Comparison of ENCODE assay signal across 9 cellular contexts in the genomic region with DNA sequence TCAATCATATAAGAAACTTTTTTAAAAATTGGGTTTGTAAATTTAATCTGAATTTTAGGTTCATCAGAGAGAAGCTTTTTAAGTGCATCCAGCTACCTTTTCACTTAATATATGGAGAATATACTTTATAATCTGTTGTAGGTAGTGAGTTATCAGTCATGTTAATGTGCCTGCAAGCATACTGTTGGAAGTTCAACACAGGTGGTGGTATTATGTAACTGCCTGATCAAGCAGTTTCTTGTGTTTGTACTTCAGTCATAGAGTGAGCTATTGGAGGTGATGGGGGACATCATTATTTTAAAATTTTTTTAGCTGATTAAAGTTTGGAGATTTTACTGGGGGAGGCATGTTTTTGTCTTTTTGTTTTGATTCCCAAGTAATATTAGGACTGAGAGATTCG. TPM values are rescaled to one million over a fixed set of nuclear protein-coding genes. Genes with fewer than 3 reads are reported as not detected.
A peak's percentile ranks its signal among the peaks of the same experiment; 100 is the strongest.
DNase-seq lines count a peak whose midpoint lies in the region; ATAC-seq and TF ChIP-seq lines count a peak whose summit lies in the region.
"Had no signal": no experiment of that assay in that cellular context is flagged by ENCODE, and none has a peak within 500 bp of the region (broad histone marks: within the 10 kb centered on the region; RNA-seq: fewer than 3 reads in every experiment).

No MANE protein-coding gene starts in this region.

- H3K27ac ChIP-seq in SU-DHL-6 (ENCODE audit: low read depth, low read length) (no peak overlapping the region), gastroesophageal sphincter (no peak overlapping the region)

- TF ChIP-seq CTCF in SU-DHL-6 (IDR thresholded peaks at IDR 0.05; ENCODE audit: insufficient read depth, low read length, poor library complexity, severe bottlenecking) (no peak), fibroblast of the aortic adventitia (IDR thresholded peaks at IDR 0.05; ENCODE audit: insufficient read depth, low read length) (no peak), gastroesophageal sphincter (IDR thresholded peaks at IDR 0.05) (no peak)

- H4K20me1 ChIP-seq in SU-DHL-6 (ENCODE audit: low read depth, low read length), result peaks cover 27% of the 10 kb centered on the region

- TF ChIP-seq EP300 in gastroesophageal sphincter (IDR thresholded peaks at IDR 0.05), result no peak

- 42 to 75% methylated on average over 1 of the region's 1 CpG for WGBS in gastroesophageal sphincter (ENCODE audit: low coverage in 1 of 2), 2 donors

- peaks cover 0 to 83% (median 15%) of the 10 kb centered on the region in 3 donors for H3K4me1 ChIP-seq in gastroesophageal sphincter

- no peak for TF ChIP-seq POLR2A in gastroesophageal sphincter (IDR thresholded peaks at IDR 0.05)

- H3F3A ChIP-seq in SU-DHL-6 (ENCODE audit: insufficient read depth), result peaks cover 20% of the 10 kb centered on the region

- peaks cover 73% of the 10 kb centered on the region for H3K4me1 Mint-ChIP-seq in activated T-cell treated with anti-CD3 and anti-CD28 coated beads, Interleukin-2, amount 50 U/mL, for 72 hours (ENCODE audit: low read depth)
- peaks cover 75% of the 10 kb centered on the region for H3K4me1 Mint-ChIP-seq in stimulated activated effector memory CD8-positive, alpha-beta T cell treated with anti-CD3 and anti-CD28 coated beads, Interleukin-12 subunit alpha, Interleukin-12 subunit beta, amount 100 ng/mL, for 72 hours

- peak overlapping the region; percentile 91 to 98 for H3K4me3 Mint-ChIP-seq in activated T-cell treated with anti-CD3 and anti-CD28 coated beads, Interleukin-2, amount 50 U/mL, for 72 hours
- H3K4me3 Mint-ChIP-seq in stimulated activated effector memory CD8-positive, alpha-beta T cell treated with anti-CD3 and anti-CD28 coated beads, Interleukin-12 subunit alpha, Interleukin-12 subunit beta, amount 100 ng/mL, for 72 hours, result peak overlapping the region; percentile 96

- H2AFZ ChIP-seq in SU-DHL-6 (ENCODE audit: low read depth, low read length, severe bottlenecking), result no peak overlapping the region

- no peak for DNase-seq in activated T-cell treated with anti-CD3 and anti-CD28 coated beads, Interleukin-2, amount 50 U/mL, for 72 hours
- DNase-seq in activated T-cell treated with anti-CD3 and anti-CD28 coated beads for 4 hours (no peak), fibroblast of the aortic adventitia (ENCODE audit: low read depth) (no peak)
- DNase-seq in stimulated activated effector memory CD8-positive, alpha-beta T cell treated with anti-CD3 and anti-CD28 coated beads, Interleukin-12 subunit alpha, Interleukin-12 subunit beta, amount 100 ng/mL, for 72 hours (ENCODE audit: low spot score in 2 of 2), result no peak
- no peak for DNase-seq in activated CD8-positive, alpha-beta memory T cell treated with anti-CD3 and anti-CD28 coated beads, Interleukin-2, amount 50 U/mL, for 4 hours
- DNase-seq: NCI-H446 treated with DMSO at 0.1 percent for 48 hours had no signal

- no peaks in the 10 kb centered on the region for H3K27me3 ChIP-seq in SU-DHL-6 (ENCODE audit: low read length)
- H3K27me3 ChIP-seq in gastroesophageal sphincter, result no peaks in the 10 kb centered on the region

- H3K4me2 ChIP-seq in SU-DHL-6 (ENCODE audit: low read depth, low read length, poor library complexity, severe bottlenecking), result peak overlapping the region; percentile 99

- H3K36me3 Mint-ChIP-seq in activated T-cell treated with anti-CD3 and anti-CD28 coated beads, Interleukin-2, amount 50 U/mL, for 72 hours (ENCODE audit: insufficient read depth in 2 of 2), result peaks cover 17 to 38% of the 10 kb centered on the region in 2 donors
- H3K36me3 Mint-ChIP-seq in stimulated activated effector memory CD8-positive, alpha-beta T cell treated with anti-CD3 and anti-CD28 coated beads, Interleukin-12 subunit alpha, Interleukin-12 subunit beta, amount 100 ng/mL, for 72 hours, result peaks cover 54% of the 10 kb centered on the region

- no peaks in the 10 kb centered on the region for H3K9me2 ChIP-seq in SU-DHL-6 (replicated peaks; ENCODE audit: insufficient read depth, low read length)

- no peaks in the 10 kb centered on the region for H3K9me3 Mint-ChIP-seq in activated T-cell treated with anti-CD3 and anti-CD28 coated beads, Interleukin-2, amount 50 U/mL, for 72 hours
- no peaks in the 10 kb centered on the region for H3K9me3 Mint-ChIP-seq in stimulated activated effector memory CD8-positive, alpha-beta T cell treated with anti-CD3 and anti-CD28 coated beads, Interleukin-12 subunit alpha, Interleukin-12 subunit beta, amount 100 ng/mL, for 72 hours

- H3K36me3 ChIP-seq in SU-DHL-6 (ENCODE audit: low read length) (peaks cover 4% of the 10 kb centered on the region; the same call in 1 of the 2 replicates), gastroesophageal sphincter (peaks cover 0 to 10% of the 10 kb centered on the region in 2 donors)

- H3K27ac Mint-ChIP-seq in activated T-cell treated with anti-CD3 and anti-CD28 coated beads, Interleukin-2, amount 50 U/mL, for 72 hours, result peak overlapping the region; percentile 92
- H3K27ac Mint-ChIP-seq in stimulated activated effector memory CD8-positive, alpha-beta T cell treated with anti-CD3 and anti-CD28 coated beads, Interleukin-12 subunit alpha, Interleukin-12 subunit beta, amount 100 ng/mL, for 72 hours, result peak overlapping the region; percentile 98

- H3K9me3 ChIP-seq in SU-DHL-6 (ENCODE audit: insufficient read depth, low read length) (no peaks in the 10 kb centered on the region), gastroesophageal sphincter (no peaks in the 10 kb centered on the region)

- H3K4me3 ChIP-seq in SU-DHL-6 (ENCODE audit: insufficient read depth, low read length, poor library complexity, severe bottlenecking) (no peak overlapping the region), fibroblast of the aortic adventitia (ENCODE audit: low read depth, low read length) (peak overlapping the region; percentile 91), gastroesophageal sphincter (peak overlapping the region in 1 of 2 donors; percentile 97)

- ATAC-seq in activated T-cell treated with anti-CD3 and anti-CD28 coated beads, Interleukin-2, amount 50 U/mL, for 72 hours (replicated peaks in 1 of 2), result no peak
- ATAC-seq in stimulated activated effector memory CD8-positive, alpha-beta T cell treated with anti-CD3 and anti-CD28 coated beads, Interleukin-12 subunit alpha, Interleukin-12 subunit beta, amount 100 ng/mL, for 72 hours, result no peak
- ATAC-seq in HG03135 (IDR thresholded peaks at IDR 0.05; ENCODE audit: unreplicated experiment) (no peak), gastroesophageal sphincter (no peak)

- H3K27me3 Mint-ChIP-seq in activated T-cell treated with anti-CD3 and anti-CD28 coated beads, Interleukin-2, amount 50 U/mL, for 72 hours (ENCODE audit: low read depth), result no peaks in the 10 kb centered on the region

- peak overlapping the region; percentile 84; the same call in 1 of the 2 replicates for H3K9ac ChIP-seq in SU-DHL-6 (ENCODE audit: low read length)

- peaks cover 79% of the 10 kb centered on the region for H3K79me2 ChIP-seq in SU-DHL-6 (ENCODE audit: insufficient read depth, low read length)

RNA-seq across cellular contexts. Expression of gene TNKS2, which starts 2.5 kb away (rescaled TPM):
- 10 to 100 TPM; 48.5 to 52.3 TPM for total RNA-seq in activated T-cell treated with anti-CD3 and anti-CD28 coated beads, Interleukin-2, amount 50 U/mL, for 72 hours
- total RNA-seq in fibroblast of the aortic adventitia (ENCODE audit: low replicate concordance) (41.5 and 51.2 TPM in 2 replicates), gastroesophageal sphincter (10 to 100 TPM; 40.6 to 49.7 (median 45.6) TPM)
